In the genomic region with DNA sequence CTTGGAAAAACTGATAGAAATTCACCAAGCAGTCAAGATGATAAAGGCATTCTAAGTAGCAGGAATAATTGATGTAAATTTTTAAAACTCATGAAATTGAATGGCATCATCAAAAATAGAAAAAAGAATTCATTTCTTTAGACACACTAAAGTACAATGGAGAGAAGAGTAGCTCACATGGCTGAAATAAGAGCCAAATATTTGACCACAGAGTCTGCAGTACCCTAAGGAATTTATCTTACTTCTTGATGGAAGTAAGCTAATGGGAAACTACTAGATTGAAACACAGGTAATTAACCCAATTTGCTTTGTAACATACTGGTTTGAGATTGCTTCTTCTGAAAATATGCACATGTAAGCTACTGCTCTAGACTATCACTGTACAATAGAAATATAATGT, we compare ENCODE assay signal across 8 cellular contexts.
"Had no signal": no experiment of that assay in that cellular context is flagged by ENCODE, and none has a peak within 500 bp of the region (broad histone marks: within the 10 kb centered on the region; RNA-seq: fewer than 3 reads in every experiment).

No MANE protein-coding gene starts in this region.

- ATAC-seq: HCT116, HepG2 had no signal

- H3K4me1 ChIP-seq: HAP-1 had no signal

- H3K9ac ChIP-seq: GM23248 had no signal

- H2AFZ ChIP-seq: GM23248 had no signal

- H3K27ac ChIP-seq: GM23248 had no signal

- H3K4me3 ChIP-seq: GM23248, HAP-1 had no signal

- DNase-seq: GM23248, GOT3, H7, HFFc6, KBM-7 had no signal

- H3K9me3 ChIP-seq: HAP-1 had no signal

- H3K36me3 ChIP-seq: HAP-1 had no signal
